ENCODE assay signal across 22 cellular contexts in genomic region chr9:71250626-71251025, GRCh38.
DNase-seq lines count a peak whose midpoint lies in the region; ATAC-seq and TF ChIP-seq lines count a peak whose summit lies in the region.
"Had no signal": no experiment of that assay in that cellular context is flagged by ENCODE, and none has a peak within 500 bp of the region (broad histone marks: within the 10 kb centered on the region; RNA-seq: fewer than 3 reads in every experiment).

No MANE protein-coding gene starts in this region.

- H3K79me2 ChIP-seq in GM23338 (replicated peaks; ENCODE audit: insufficient read depth) (no peaks in the 10 kb centered on the region), mesendoderm (ENCODE audit: control insufficient read depth, insufficient read depth, low read length) (no peaks in the 10 kb centered on the region)

- H3F3A ChIP-seq in GM23338 (replicated peaks; ENCODE audit: low read depth), result no peaks in the 10 kb centered on the region

- H4K5ac ChIP-seq in mesendoderm (ENCODE audit: low read length), result no peak overlapping the region

- no peak overlapping the region for H3K4ac ChIP-seq in mesendoderm (ENCODE audit: low read depth, low read length)

- H4K20me1 ChIP-seq in GM23338 (replicated peaks; ENCODE audit: insufficient read depth), result no peaks in the 10 kb centered on the region

- H3K36me3 ChIP-seq in GM23338 (ENCODE audit: insufficient read depth), result no peaks in the 10 kb centered on the region
- H3K36me3 ChIP-seq in iPS DF 6.9 (ENCODE audit: control insufficient read depth, insufficient read depth, low read length), result no peaks in the 10 kb centered on the region
- no peaks in the 10 kb centered on the region for H3K36me3 ChIP-seq in mesendoderm (ENCODE audit: control insufficient read depth, insufficient read depth, low read length)
- H3K36me3 ChIP-seq: BE2C had no signal

- peak; percentile 92 for DNase-seq in GM23338 (ENCODE audit: low spot score)
- peak; percentile 2 for DNase-seq in NCI-H526 treated with DMSO at 0.1 percent for 48 hours (lab: John Stamatoyannopoulos, UW)
- DNase-seq in iPS DF 6.9 (ENCODE audit: low read depth, low spot score), result peak; percentile 75
- peak; percentile 42 for DNase-seq in mesendoderm
- DNase-seq in putamen (ENCODE audit: low spot score), result no peak
- no peak for DNase-seq in cerebellum (ENCODE audit: low spot score)
- DNase-seq: BE2C; CD4-positive, CD25-positive, alpha-beta regulatory T cell; COR-L47; DMS 273 treated with DMSO at 0.1 percent for 48 hours; DND-41; HCEC 1CT; Karpas-422; NCI-H1092 treated with DMSO at 0.1 percent for 48 hours; NCI-H146; NCI-H2029 treated with DMSO at 0.1 percent for 48 hours; NCI-H446 treated with DMSO at 0.1 percent for 48 hours; OCI-M1; Right ventricle myocardium superior had no signal

- H2BK5ac ChIP-seq in mesendoderm (ENCODE audit: low read length), result no peak overlapping the region

- H2BK15ac ChIP-seq in mesendoderm (replicated peaks; ENCODE audit: low read depth), result no peak overlapping the region

- no peak overlapping the region for H2BK120ac ChIP-seq in mesendoderm (ENCODE audit: low read depth, low read length)

- no peak overlapping the region for H4K8ac ChIP-seq in mesendoderm (ENCODE audit: low read depth, low read length)

- no peak overlapping the region for H3K56ac ChIP-seq in mesendoderm (ENCODE audit: low read length)

- H3K36me3 Mint-ChIP-seq in GM23338 (ENCODE audit: low read depth), result no peaks in the 10 kb centered on the region
- H3K36me3 Mint-ChIP-seq: CD4-positive, CD25-positive, alpha-beta regulatory T cell; IgD-negative memory B cell had no signal

- H3K27ac ChIP-seq in GM23338 (ENCODE audit: low read depth) (no peak overlapping the region; the same call in 1 of the 2 replicates), iPS DF 6.9 (ENCODE audit: low read length) (no peak overlapping the region), mesendoderm (ENCODE audit: low read depth, low read length) (no peak overlapping the region)

- H3K4me3 ChIP-seq in GM23338, result 0 out of 2 replicates have a peak overlapping the region, but pooled peaks have one; percentile 3
- no peak overlapping the region for H3K4me3 ChIP-seq in iPS DF 6.9 (ENCODE audit: low read length)
- H3K4me3 ChIP-seq in mesendoderm (ENCODE audit: low read length), result no peak overlapping the region

- H2AFZ ChIP-seq in GM23338, result no peak overlapping the region

- H3K4me1 Mint-ChIP-seq in GM23338, result peaks cover 27% of the 10 kb centered on the region
- H3K4me1 Mint-ChIP-seq: CD4-positive, CD25-positive, alpha-beta regulatory T cell had no signal

- WGBS in iPS DF 6.9 (ENCODE audit: insufficient coverage, insufficient read length), result no CpG with 5 or more reads among the region's 4 CpGs
- no CpG with 5 or more reads among the region's 4 CpGs for WGBS in mesendoderm (ENCODE audit: extremely low coverage, insufficient coverage, low lambda C conversion rate)

- no peaks in the 10 kb centered on the region for H3K9me3 ChIP-seq in iPS DF 6.9 (ENCODE audit: control insufficient read depth, insufficient read depth, low read length)
- H3K9me3 ChIP-seq: BE2C had no signal

- no peak overlapping the region for H2AK5ac ChIP-seq in mesendoderm (ENCODE audit: low read length)

- H3K4me2 ChIP-seq in GM23338 (peak overlapping the region; percentile 36), mesendoderm (ENCODE audit: low read length) (no peak overlapping the region)

- H3K4me3 Mint-ChIP-seq in GM23338, result peak overlapping the region; percentile 27; the same call in 1 of the 3 replicates
- H3K4me3 Mint-ChIP-seq: CD4-positive, CD25-positive, alpha-beta regulatory T cell; IgD-negative memory B cell had no signal

- ATAC-seq in GM23338, result peak; percentile 99
- no peak for ATAC-seq in HG02938 (IDR thresholded peaks at IDR 0.05; ENCODE audit: unreplicated experiment)
- no peak for ATAC-seq in HG02840 (IDR thresholded peaks at IDR 0.05; ENCODE audit: low FRiP score, unreplicated experiment)

- peak overlapping the region; percentile 87 for H3K27ac Mint-ChIP-seq in GM23338
- H3K27ac Mint-ChIP-seq: CD4-positive, CD25-positive, alpha-beta regulatory T cell; IgD-negative memory B cell had no signal

- no peak overlapping the region for H3K9ac ChIP-seq in mesendoderm (ENCODE audit: low read length)

- H3K18ac ChIP-seq in mesendoderm (ENCODE audit: low read length), result no peak overlapping the region

- H3K79me1 ChIP-seq in mesendoderm (ENCODE audit: low read length), result no peaks in the 10 kb centered on the region

- no peak overlapping the region for H3K23ac ChIP-seq in mesendoderm (ENCODE audit: low read length)

- no peaks in the 10 kb centered on the region for H3K9me2 ChIP-seq in GM23338 (ENCODE audit: insufficient read depth)

- peaks cover 2% of the 10 kb centered on the region for H3K27me3 Mint-ChIP-seq in GM23338 (ENCODE audit: insufficient read depth, low read depth, poor library complexity)
- H3K27me3 Mint-ChIP-seq: IgD-negative memory B cell had no signal

- H3K27me3 ChIP-seq in GM23338 (ENCODE audit: insufficient read depth) (no peaks in the 10 kb centered on the region), iPS DF 6.9 (ENCODE audit: control insufficient read depth, insufficient read depth, low read length) (no peaks in the 10 kb centered on the region), mesendoderm (ENCODE audit: insufficient read depth, low read length, poor library complexity) (no peaks in the 10 kb centered on the region)
- H3K27me3 ChIP-seq: BE2C had no signal

- no peaks in the 10 kb centered on the region for H3K9me3 Mint-ChIP-seq in GM23338

- TF ChIP-seq CTCF in GM23338 (conservative IDR thresholded peaks at IDR 0.05; ENCODE audit: low read depth in 2 of 2), result 0 out of 4 replicates have a peak, but pooled peaks of 1 of the 2 experiments have one; percentile 8

- H3K4me1 ChIP-seq in GM23338 (ENCODE audit: insufficient read depth) (peaks cover 27% of the 10 kb centered on the region), iPS DF 6.9 (ENCODE audit: control insufficient read depth, insufficient read depth, low read length) (no peaks in the 10 kb centered on the region; the same call in 1 of the 2 replicates), mesendoderm (ENCODE audit: control insufficient read depth, low read depth, low read length) (no peaks in the 10 kb centered on the region)

TF ChIP-seq in GM23338, 12 proteins besides CTCF, POLR2A, EP300 and RAD21 (continues in another document):
- TF ChIP-seq EZH2 (IDR thresholded peaks at IDR 0.05; ENCODE audit: low read depth, unreplicated experiment) (no peak), ZNF114 (CRISPR knock-in tag; IDR thresholded peaks at IDR 0.05) (no peak), POLR2AphosphoS5 (IDR thresholded peaks at IDR 0.05; ENCODE audit: low read depth) (no peak), CREB1 (CRISPR knock-in tag; IDR thresholded peaks at IDR 0.05; ENCODE audit: low read depth) (0 out of 2 replicates have a peak, but pooled peaks have one; percentile 23)

Comparison
In these comparisons a context has a peak if more than half of its experiments do, and no peak if none do; other contexts are left out.
1. DNase-seq: peak in GM23338 (single experiment), NCI-H526 treated with DMSO at 0.1 percent for 48 hours (single experiment), iPS DF 6.9 (single experiment) and mesendoderm (single experiment); none in putamen (single experiment) and cerebellum (single experiment).